ENCODE assay signal across 8 cellular contexts in the genomic region with DNA sequence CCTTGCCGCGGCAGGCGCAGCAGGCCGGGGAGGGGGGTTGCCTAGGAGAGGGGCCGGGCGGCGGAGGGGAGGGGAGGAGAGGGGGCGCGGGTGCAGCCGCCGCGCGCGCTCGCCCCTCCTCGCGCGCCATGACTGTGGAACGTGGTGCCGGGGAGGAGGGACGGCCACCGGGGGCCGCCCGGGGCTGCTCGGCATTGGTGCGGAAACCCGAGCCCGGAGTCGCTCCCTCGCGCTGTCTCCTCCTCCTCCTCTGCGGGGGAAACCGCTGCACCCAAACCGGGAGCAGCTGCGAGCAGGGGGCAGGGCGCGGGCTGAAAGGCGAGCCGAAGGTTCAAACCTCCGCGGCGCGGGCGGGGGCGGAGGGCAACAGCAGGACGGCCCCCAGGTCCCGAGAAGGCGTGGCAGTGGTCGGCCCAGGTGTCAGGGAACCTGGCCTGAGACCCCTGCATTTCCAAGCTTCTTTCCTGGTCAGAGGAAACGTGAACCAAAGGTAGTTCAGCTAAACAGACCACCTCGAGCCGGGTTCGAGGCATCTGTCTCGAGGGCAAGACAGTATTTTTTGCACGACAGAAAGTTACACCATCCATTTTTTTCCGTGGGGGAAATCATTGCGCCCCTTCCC. TPM values are rescaled to one million over a fixed set of nuclear protein-coding genes. Genes with fewer than 3 reads are reported as not detected.
A peak's percentile ranks its signal among the peaks of the same experiment; 100 is the strongest.
DNase-seq lines count a peak whose midpoint lies in the region; ATAC-seq and TF ChIP-seq lines count a peak whose summit lies in the region.

No MANE protein-coding gene starts in this region.

- peak; percentile 69 for ATAC-seq in GM21528 (IDR thresholded peaks at IDR 0.05; ENCODE audit: low FRiP score, unreplicated experiment)
- ATAC-seq in RWPE2 (ENCODE audit: low read depth) = peak; percentile 80
- peak; percentile 57 for ATAC-seq in thoracic aorta (ENCODE audit: insufficient number of reproducible peaks, low FRiP score, low read depth)

- H3K27me3 ChIP-seq in RWPE2 (ENCODE audit: insufficient read depth, poor library complexity, severe bottlenecking) = no peaks in the 10 kb centered on the region
- peaks cover 23% of the 10 kb centered on the region for H3K27me3 ChIP-seq in neutrophil
- H3K27me3 ChIP-seq in thoracic aorta (replicated peaks; ENCODE audit: insufficient read depth) = no peaks in the 10 kb centered on the region

- peaks cover 16% of the 10 kb centered on the region for H3K4me1 ChIP-seq in RWPE2 (ENCODE audit: insufficient read depth, poor library complexity, severe bottlenecking)
- H3K4me1 ChIP-seq in neutrophil (ENCODE audit: control insufficient read depth in 1 of 2, insufficient read depth in 1 of 2, low read depth in 1 of 2, low read length in 1 of 2) = peaks cover 41% of the 10 kb centered on the region in 2 experiments
- H3K4me1 ChIP-seq in thoracic aorta (ENCODE audit: control insufficient read depth in 1 of 2, low read depth in 2 of 2) = peaks cover 17 to 36% of the 10 kb centered on the region in 2 donors

- DNase-seq in COR-L47 (lab: John Stamatoyannopoulos, UW) (peak; percentile 91), LoVo (ENCODE audit: low spot score) (peak; percentile 77), RWPE2 (ENCODE audit: low spot score) (peak; percentile 88), foreskin melanocyte (peak; percentile 49), thoracic aorta (ENCODE audit: low spot score) (no peak)
- DNase-seq in activated naive CD4-positive, alpha-beta T cell (lab: John Stamatoyannopoulos, UW) = peak; percentile 37 to 68 (median 52)

- TF ChIP-seq CTCF in RWPE2 (IDR thresholded peaks at IDR 0.05; ENCODE audit: poor library complexity, severe bottlenecking) = no peak
- no peak for TF ChIP-seq CTCF in neutrophil (IDR thresholded peaks at IDR 0.05)
- TF ChIP-seq CTCF in thoracic aorta (IDR thresholded peaks at IDR 0.05) = no peak

- no peaks in the 10 kb centered on the region for H3K9me3 ChIP-seq in RWPE2 (ENCODE audit: severe bottlenecking)
- H3K9me3 ChIP-seq in neutrophil = no peaks in the 10 kb centered on the region
- H3K9me3 ChIP-seq in thoracic aorta = no peaks in the 10 kb centered on the region

- H3K36me3 ChIP-seq in RWPE2 (ENCODE audit: low read depth) (peaks cover 15% of the 10 kb centered on the region), neutrophil (no peaks in the 10 kb centered on the region), thoracic aorta (no peaks in the 10 kb centered on the region)

- H3K27ac ChIP-seq in RWPE2 (ENCODE audit: poor library complexity, severe bottlenecking) (peak overlapping the region; percentile 80), neutrophil (peak overlapping the region; percentile 88), thoracic aorta (peak overlapping the region; percentile 76 to 84)

- H3K4me3 ChIP-seq in RWPE2 (ENCODE audit: severe bottlenecking) (peak overlapping the region; percentile 54), neutrophil (ENCODE audit: low read depth in 1 of 2, low read length in 1 of 2) (peak overlapping the region; percentile 96 to 99), thoracic aorta (peak overlapping the region; percentile 83)

RNA-seq across cellular contexts. Expression of a gene that starts 1.4 kb away (rescaled TPM):
- total RNA-seq in thoracic aorta = 1 to 10 TPM; 4.6 to 5.0 TPM
